In the genomic region with DNA sequence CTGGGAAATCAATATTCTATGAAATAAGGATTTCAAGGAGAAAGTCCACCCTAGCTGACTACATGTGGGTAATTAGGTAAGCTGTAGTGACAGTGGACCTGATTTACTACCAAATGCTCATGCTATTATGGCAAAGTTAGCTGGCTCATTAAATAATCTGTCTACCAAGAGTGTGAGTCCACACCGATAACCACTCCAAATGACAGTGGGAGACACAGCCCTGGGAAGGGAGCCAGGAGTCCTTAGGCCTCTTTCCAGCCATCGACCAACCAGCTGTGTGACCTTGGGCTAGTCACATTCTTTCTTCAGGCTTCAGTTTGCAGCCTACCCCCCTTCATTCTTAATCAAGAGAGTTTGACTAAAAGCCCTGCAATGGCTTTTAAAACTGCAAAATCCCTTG, we compare ENCODE assay signal across 18 cellular contexts. TPM values are rescaled to one million over a fixed set of nuclear protein-coding genes. Genes with fewer than 3 reads are reported as not detected.
DNase-seq lines count a peak whose midpoint lies in the region; ATAC-seq and TF ChIP-seq lines count a peak whose summit lies in the region.
"Had no signal": no experiment of that assay in that cellular context is flagged by ENCODE, and none has a peak within 500 bp of the region (broad histone marks: within the 10 kb centered on the region; RNA-seq: fewer than 3 reads in every experiment).

No MANE protein-coding gene starts in this region.

- POLR2A ChIA-PET in HEK293 (lab: Yijun Ruan, JAX): interaction anchor here (4.6 kb wide), 1 partner anchor 19 kb away, joined by 17 read pairs; no protein-coding TSS in a partner anchor

- peak overlapping the region; percentile 63 for H3K27ac Mint-ChIP-seq in mesothelial cell of epicardium
- no peak overlapping the region for H3K27ac Mint-ChIP-seq in stimulated activated naive B cell treated with anti-CD40 and anti-IgM and Interleukin-4, amounts not matched to agents 10 μg/mL and 1 μg/mL and 100 μg/mL, for 72 hours
- H3K27ac Mint-ChIP-seq: CD4-positive, alpha-beta T cell had no signal

- H3K36me3 ChIP-seq in HEK293 (ENCODE audit: control insufficient read depth in 2 of 2, insufficient read depth in 1 of 2, low read length in 2 of 2): no peaks in the 10 kb centered on the region

- H3K27ac ChIP-seq in HEK293 (ENCODE audit: extremely low read depth, low read depth, low read length): no peak overlapping the region
- H3K27ac ChIP-seq: GM23248, SK-N-MC had no signal

- H3K4me1 ChIP-seq in HEK293 (ENCODE audit: control insufficient read depth, insufficient read depth, low read length): peaks cover 19% of the 10 kb centered on the region

- peaks cover 61% of the 10 kb centered on the region for H3K4me1 Mint-ChIP-seq in mesothelial cell of epicardium
- H3K4me1 Mint-ChIP-seq in stimulated activated naive B cell treated with anti-CD40 and anti-IgM and Interleukin-4, amounts not matched to agents 10 μg/mL and 1 μg/mL and 100 μg/mL, for 72 hours: no peaks in the 10 kb centered on the region

- H3K9me3 ChIP-seq in HEK293 (ENCODE audit: control insufficient read depth, insufficient read depth, low read depth, low read length): no peaks in the 10 kb centered on the region

- CTCF ChIA-PET in HEK293 (lab: Yijun Ruan, JAX): interaction anchor here (0.6 to 1.3 kb wide), 2 partner anchors 13 to 19 kb away, joined by 3 to 4 read pairs; no protein-coding TSS in a partner anchor

- no peak overlapping the region for H3K4me3 ChIP-seq in AG10803 (ENCODE audit: low read length)
- H3K4me3 ChIP-seq in HEK293 (ENCODE audit: low read depth, low read length): no peak overlapping the region
- H3K4me3 ChIP-seq: GM23248, K562, SK-N-MC had no signal

- DNase-seq in AG10803 (ENCODE audit: low read depth) (peak; percentile 16), NCI-H69 (lab: John Stamatoyannopoulos, UW) (peak; percentile 67), mesothelial cell of epicardium (ENCODE audit: low spot score in 2 of 2, unreplicated experiment in 2 of 2) (no peak), amniotic stem cell (lab: John Stamatoyannopoulos, UW) (no peak), NCI-H2196 treated with DMSO at 0.1 percent for 48 hours (lab: John Stamatoyannopoulos, UW; ENCODE audit: unreplicated experiment) (no peak)
- DNase-seq in stimulated activated naive B cell treated with anti-CD40 and anti-IgM and Interleukin-4, amounts not matched to agents 10 μg/mL and 1 μg/mL and 100 μg/mL, for 72 hours: no peak
- DNase-seq: ACHN; CD4-positive, alpha-beta T cell; DND-41; GDM1; GM23248; HCEC 1CT; MV-4-11; NCI-H146; NCI-H82 had no signal

- peaks cover 8% of the 10 kb centered on the region for H3K9me3 Mint-ChIP-seq in mesothelial cell of epicardium
- peaks cover 0 to 2% of the 10 kb centered on the region in 2 donors for H3K9me3 Mint-ChIP-seq in stimulated activated naive B cell treated with anti-CD40 and anti-IgM and Interleukin-4, amounts not matched to agents 10 μg/mL and 1 μg/mL and 100 μg/mL, for 72 hours
- H3K9me3 Mint-ChIP-seq: CD4-positive, alpha-beta T cell had no signal

- TF ChIP-seq CTCF in AG10803 (conservative IDR thresholded peaks at IDR 0.05; ENCODE audit: low read length) (no peak), HEK293 (tag by site-specific recombination; IDR thresholded peaks at IDR 0.05) (no peak), mesothelial cell of epicardium (IDR thresholded peaks at IDR 0.05; ENCODE audit: unreplicated experiment) (no peak)

- no peaks in the 10 kb centered on the region for H3K36me3 Mint-ChIP-seq in mesothelial cell of epicardium
- no peaks in the 10 kb centered on the region for H3K36me3 Mint-ChIP-seq in stimulated activated naive B cell treated with anti-CD40 and anti-IgM and Interleukin-4, amounts not matched to agents 10 μg/mL and 1 μg/mL and 100 μg/mL, for 72 hours

- no peaks in the 10 kb centered on the region for H3K27me3 Mint-ChIP-seq in mesothelial cell of epicardium (ENCODE audit: low read depth)
- H3K27me3 Mint-ChIP-seq in stimulated activated naive B cell treated with anti-CD40 and anti-IgM and Interleukin-4, amounts not matched to agents 10 μg/mL and 1 μg/mL and 100 μg/mL, for 72 hours: peaks cover 12 to 13% of the 10 kb centered on the region in 2 donors

- no peak for ATAC-seq in stimulated activated naive B cell treated with anti-CD40 and anti-IgM and Interleukin-4, amounts not matched to agents 10 μg/mL and 1 μg/mL and 100 μg/mL, for 72 hours (replicated peaks)
- ATAC-seq: K562 had no signal

- no peak overlapping the region for H3K4me3 Mint-ChIP-seq in mesothelial cell of epicardium
- H3K4me3 Mint-ChIP-seq in stimulated activated naive B cell treated with anti-CD40 and anti-IgM and Interleukin-4, amounts not matched to agents 10 μg/mL and 1 μg/mL and 100 μg/mL, for 72 hours: no peak overlapping the region
- H3K4me3 Mint-ChIP-seq: CD4-positive, alpha-beta T cell had no signal

TF ChIP-seq in HEK293, 187 proteins besides CTCF, POLR2A, EP300 and RAD21:
- no peak for TF ChIP-seq HOXD13 (CRISPR knock-in tag; IDR thresholded peaks at IDR 0.05; ENCODE audit: borderline replicate concordance)
- TF ChIP-seq FEZF1 (tag by site-specific recombination; IDR thresholded peaks at IDR 0.05): peak; percentile 19; the same call in 1 of the 2 replicates
- TF ChIP-seq, protein P1, sequence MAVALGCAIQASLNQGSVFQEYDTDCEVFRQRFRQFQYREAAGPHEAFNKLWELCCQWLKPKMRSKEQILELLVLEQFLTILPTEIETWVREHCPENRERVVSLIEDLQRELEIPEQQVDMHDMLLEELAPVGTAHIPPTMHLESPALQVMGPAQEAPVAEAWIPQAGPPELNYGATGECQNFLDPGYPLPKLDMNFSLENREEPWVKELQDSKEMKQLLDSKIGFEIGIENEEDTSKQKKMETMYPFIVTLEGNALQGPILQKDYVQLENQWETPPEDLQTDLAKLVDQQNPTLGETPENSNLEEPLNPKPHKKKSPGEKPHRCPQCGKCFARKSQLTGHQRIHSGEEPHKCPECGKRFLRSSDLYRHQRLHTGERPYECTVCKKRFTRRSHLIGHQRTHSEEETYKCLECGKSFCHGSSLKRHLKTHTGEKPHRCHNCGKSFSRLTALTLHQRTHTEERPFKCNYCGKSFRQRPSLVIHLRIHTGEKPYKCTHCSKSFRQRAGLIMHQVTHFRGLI (tag by site-specific recombination; IDR thresholded peaks at IDR 0.05): no peak
- no peak for TF ChIP-seq ZNF560 (tag by site-specific recombination; IDR thresholded peaks at IDR 0.05; ENCODE audit: borderline replicate concordance)
- TF ChIP-seq, protein P2, sequence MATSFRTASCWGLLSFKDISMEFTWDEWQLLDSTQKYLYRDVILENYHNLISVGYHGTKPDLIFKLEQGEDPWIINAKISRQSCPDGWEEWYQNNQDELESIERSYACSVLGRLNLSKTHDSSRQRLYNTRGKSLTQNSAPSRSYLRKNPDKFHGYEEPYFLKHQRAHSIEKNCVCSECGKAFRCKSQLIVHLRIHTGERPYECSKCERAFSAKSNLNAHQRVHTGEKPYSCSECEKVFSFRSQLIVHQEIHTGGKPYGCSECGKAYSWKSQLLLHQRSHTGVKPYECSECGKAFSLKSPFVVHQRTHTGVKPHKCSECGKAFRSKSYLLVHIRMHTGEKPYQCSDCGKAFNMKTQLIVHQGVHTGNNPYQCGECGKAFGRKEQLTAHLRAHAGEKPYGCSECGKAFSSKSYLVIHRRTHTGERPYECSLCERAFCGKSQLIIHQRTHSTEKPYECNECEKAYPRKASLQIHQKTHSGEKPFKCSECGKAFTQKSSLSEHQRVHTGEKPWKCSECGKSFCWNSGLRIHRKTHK (tag by site-specific recombination; IDR thresholded peaks at IDR 0.05): no peak
- TF ChIP-seq, protein P3, sequence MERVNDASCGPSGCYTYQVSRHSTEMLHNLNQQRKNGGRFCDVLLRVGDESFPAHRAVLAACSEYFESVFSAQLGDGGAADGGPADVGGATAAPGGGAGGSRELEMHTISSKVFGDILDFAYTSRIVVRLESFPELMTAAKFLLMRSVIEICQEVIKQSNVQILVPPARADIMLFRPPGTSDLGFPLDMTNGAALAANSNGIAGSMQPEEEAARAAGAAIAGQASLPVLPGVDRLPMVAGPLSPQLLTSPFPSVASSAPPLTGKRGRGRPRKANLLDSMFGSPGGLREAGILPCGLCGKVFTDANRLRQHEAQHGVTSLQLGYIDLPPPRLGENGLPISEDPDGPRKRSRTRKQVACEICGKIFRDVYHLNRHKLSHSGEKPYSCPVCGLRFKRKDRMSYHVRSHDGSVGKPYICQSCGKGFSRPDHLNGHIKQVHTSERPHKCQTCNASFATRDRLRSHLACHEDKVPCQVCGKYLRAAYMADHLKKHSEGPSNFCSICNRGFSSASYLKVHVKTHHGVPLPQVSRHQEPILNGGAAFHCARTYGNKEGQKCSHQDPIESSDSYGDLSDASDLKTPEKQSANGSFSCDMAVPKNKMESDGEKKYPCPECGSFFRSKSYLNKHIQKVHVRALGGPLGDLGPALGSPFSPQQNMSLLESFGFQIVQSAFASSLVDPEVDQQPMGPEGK (tag by site-specific recombination; IDR thresholded peaks at IDR 0.05): no peak

RNA-seq across cellular contexts. Expression of a gene that starts 45.7 kb away (rescaled TPM):
- 0.11 to 0.29 TPM in 2 of 3 replicates, not detected in the other for total RNA-seq in mesothelial cell of epicardium
- total RNA-seq: CD4-positive, alpha-beta T cell; K562 had no signal

Comparison
In these comparisons a context has a peak if more than half of its experiments do, and no peak if none do; other contexts are left out.
1. DNase-seq: peak in AG10803 (single experiment) and NCI-H69 (single experiment); none in mesothelial cell of epicardium (0 of 2), amniotic stem cell (single experiment), NCI-H2196 treated with DMSO at 0.1 percent for 48 hours (single experiment) and stimulated activated naive B cell treated with anti-CD40 and anti-IgM and Interleukin-4, amounts not matched to agents 10 μg/mL and 1 μg/mL and 100 μg/mL, for 72 hours (single experiment).